11 cellular contexts compared by ENCODE assay signal in the genomic region with DNA sequence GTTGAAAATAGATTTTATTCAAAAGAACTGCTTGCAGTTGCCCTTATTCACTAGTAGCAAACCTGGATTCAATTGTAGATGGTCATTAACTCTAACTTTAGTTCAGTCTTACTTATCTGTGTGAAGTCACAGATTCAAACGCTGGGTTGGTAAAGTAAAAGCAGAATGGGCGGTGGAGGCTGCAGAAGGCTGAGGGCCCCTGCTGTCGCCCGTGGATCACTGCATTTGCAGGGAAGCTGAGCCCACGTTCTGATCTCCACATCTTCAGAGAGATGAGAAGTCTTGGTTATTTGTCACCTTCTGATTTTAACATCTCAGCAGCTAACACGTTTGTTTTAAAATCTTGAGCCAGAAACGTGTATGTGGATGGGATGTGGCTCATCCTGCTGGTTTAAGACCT.
DNase-seq lines count a peak whose midpoint lies in the region; ATAC-seq and TF ChIP-seq lines count a peak whose summit lies in the region.
"Had no signal": no experiment of that assay in that cellular context is flagged by ENCODE, and none has a peak within 500 bp of the region (broad histone marks: within the 10 kb centered on the region; RNA-seq: fewer than 3 reads in every experiment).

No MANE protein-coding gene starts in this region.

- ATAC-seq in GM23338 = peak; percentile 53; the same call in 2 of the 3 replicates
- no peak for ATAC-seq in GM19467 (IDR thresholded peaks at IDR 0.05; ENCODE audit: unreplicated experiment)

- H3K27ac Mint-ChIP-seq in GM23338 = peak overlapping the region; percentile 30; the same call in 1 of the 2 replicates

- no peak overlapping the region for H3K4me3 Mint-ChIP-seq in GM23338
- H3K4me3 Mint-ChIP-seq: neural crest cell had no signal

- no peak overlapping the region for H2BK5ac ChIP-seq in mesendoderm (ENCODE audit: low read length)

- H3K4me1 Mint-ChIP-seq in GM23338 = peaks cover 24% of the 10 kb centered on the region
- H3K4me1 Mint-ChIP-seq: neural crest cell had no signal

- TF ChIP-seq CTCF in AG04450 (IDR thresholded peaks at IDR 0.05; ENCODE audit: low read depth, low read length) (peak; percentile 20; the same call in 1 of the 2 replicates), GM23338 (conservative IDR thresholded peaks at IDR 0.05; ENCODE audit: low read depth in 2 of 2) (peak; percentile 32 to 33; a peak in 3 of 4 replicates), astrocyte of the cerebellum (IDR thresholded peaks at IDR 0.05; ENCODE audit: low read depth, low read length, missing control alignments) (peak; percentile 14), colonic mucosa (IDR thresholded peaks at IDR 0.05) (no peak)

- peaks cover 3% of the 10 kb centered on the region for H3K79me1 ChIP-seq in mesendoderm (ENCODE audit: low read length)

- WGBS in mesendoderm (ENCODE audit: extremely low coverage, insufficient coverage, low lambda C conversion rate) = no CpG with 5 or more reads among the region's 7 CpGs

- H3K4ac ChIP-seq in mesendoderm (ENCODE audit: low read depth, low read length) = no peak overlapping the region

- CTCF ChIA-PET in AG04450 (lab: Charles Lee) = interaction anchor here (0.7 kb wide), 1 partner anchor 141 kb away, joined by 3 read pairs; no protein-coding TSS in a partner anchor

- no peak overlapping the region for H2BK15ac ChIP-seq in mesendoderm (replicated peaks; ENCODE audit: low read depth)

- H3K4me2 ChIP-seq in GM23338 = no peak overlapping the region
- no peak overlapping the region for H3K4me2 ChIP-seq in mesendoderm (ENCODE audit: low read length)

- no peak overlapping the region for H2AK5ac ChIP-seq in mesendoderm (ENCODE audit: low read length)

- no peaks in the 10 kb centered on the region; the same call in 1 of the 2 replicates for H4K20me1 ChIP-seq in GM23338 (replicated peaks; ENCODE audit: insufficient read depth)

- no peak overlapping the region for H4K5ac ChIP-seq in mesendoderm (ENCODE audit: low read length)

- no peak overlapping the region for H3K18ac ChIP-seq in mesendoderm (ENCODE audit: low read length)

- POLR2A ChIA-PET in AG04450 (lab: Yijun Ruan, JAX) = no interaction called here

- H2BK120ac ChIP-seq in mesendoderm (ENCODE audit: low read depth, low read length) = no peak overlapping the region

- no peaks in the 10 kb centered on the region for H3K9me3 ChIP-seq in AG04450 (ENCODE audit: control insufficient read depth, insufficient read depth, low read length)
- no peaks in the 10 kb centered on the region for H3K9me3 ChIP-seq in colonic mucosa

- H3K27me3 ChIP-seq in AG04450 (ENCODE audit: control insufficient read depth, insufficient read depth, low read length) = no peaks in the 10 kb centered on the region
- H3K27me3 ChIP-seq in GM23338 (ENCODE audit: insufficient read depth) = no peaks in the 10 kb centered on the region
- no peaks in the 10 kb centered on the region for H3K27me3 ChIP-seq in mesendoderm (ENCODE audit: insufficient read depth, low read length, poor library complexity)
- no peaks in the 10 kb centered on the region for H3K27me3 ChIP-seq in colonic mucosa

- H3K27ac ChIP-seq in AG04450 (ENCODE audit: low read depth, low read length) (no peak overlapping the region), GM23338 (ENCODE audit: low read depth) (0 out of 2 replicates have a peak overlapping the region, but pooled peaks have one; percentile 82), mesendoderm (ENCODE audit: low read depth, low read length) (no peak overlapping the region), colonic mucosa (no peak overlapping the region)

- H3K79me2 ChIP-seq in GM23338 (replicated peaks; ENCODE audit: insufficient read depth) = peaks cover 13% of the 10 kb centered on the region; the same call in 1 of the 2 replicates
- no peaks in the 10 kb centered on the region for H3K79me2 ChIP-seq in mesendoderm (ENCODE audit: control insufficient read depth, insufficient read depth, low read length)

- in situ Hi-C loops in astrocyte of the cerebellum (cut with HindIII; ENCODE audit: low sequenced_read_pairs) = no loop called here

- H2AFZ ChIP-seq in GM23338 = no peak overlapping the region

- DNase-seq in AG04450 (ENCODE audit: low read depth, low spot score) = no peak
- DNase-seq in GM23338 (ENCODE audit: low spot score) = no peak
- DNase-seq in astrocyte of the cerebellum (ENCODE audit: low read depth) = no peak
- peak; percentile 72 for DNase-seq in inferior parietal cortex (ENCODE audit: extremely low spot score)
- DNase-seq in mesendoderm = no peak
- no peak for DNase-seq in NCI-H187 (lab: John Stamatoyannopoulos, UW)
- DNase-seq in colonic mucosa = no peak
- DNase-seq: activated effector memory CD4-positive, alpha-beta T cell treated with anti-CD3 and anti-CD28 coated beads, Interleukin-2, amount 50 U/mL, for 16 hours; NCI-H1436 had no signal

- H3K56ac ChIP-seq in mesendoderm (ENCODE audit: low read length) = no peak overlapping the region

- H3K36me3 ChIP-seq in GM23338 (ENCODE audit: insufficient read depth) = peaks cover 5% of the 10 kb centered on the region; the same call in 1 of the 2 replicates
- H3K36me3 ChIP-seq in mesendoderm (ENCODE audit: control insufficient read depth, insufficient read depth, low read length) = peaks cover 1% of the 10 kb centered on the region
- H3K36me3 ChIP-seq in colonic mucosa = no peaks in the 10 kb centered on the region

- H3K9ac ChIP-seq in mesendoderm (ENCODE audit: low read length) (no peak overlapping the region), colonic mucosa (ENCODE audit: low read depth in 2 of 2, low read length in 2 of 2) (no peak overlapping the region)

- H4K8ac ChIP-seq in mesendoderm (ENCODE audit: low read depth, low read length) = no peak overlapping the region

- intact Hi-C loops in colonic mucosa (cut with DNase I) = no loop called here

- peaks cover 7% of the 10 kb centered on the region; the same call in 1 of the 2 replicates for H3K4me1 ChIP-seq in GM23338 (ENCODE audit: insufficient read depth)
- H3K4me1 ChIP-seq in mesendoderm (ENCODE audit: control insufficient read depth, low read depth, low read length) = no peaks in the 10 kb centered on the region
- H3K4me1 ChIP-seq in colonic mucosa = no peaks in the 10 kb centered on the region

- no peaks in the 10 kb centered on the region for H3K9me2 ChIP-seq in GM23338 (ENCODE audit: insufficient read depth)

- H3K9me3 Mint-ChIP-seq in GM23338 = no peaks in the 10 kb centered on the region
- H3K9me3 Mint-ChIP-seq: neural crest cell had no signal

- no peak overlapping the region for H3K4me3 ChIP-seq in AG04450 (ENCODE audit: low read depth, low read length)
- no peak overlapping the region for H3K4me3 ChIP-seq in GM23338
- H3K4me3 ChIP-seq in astrocyte of the cerebellum (ENCODE audit: low read depth, low read length) = no peak overlapping the region
- H3K4me3 ChIP-seq in mesendoderm (ENCODE audit: low read length) = no peak overlapping the region
- H3K4me3 ChIP-seq in colonic mucosa = no peak overlapping the region

- H3K23ac ChIP-seq in mesendoderm (ENCODE audit: low read length) = no peak overlapping the region

- H3K27me3 Mint-ChIP-seq in GM23338 (ENCODE audit: insufficient read depth, low read depth, poor library complexity) = no peaks in the 10 kb centered on the region

- H3F3A ChIP-seq in GM23338 (replicated peaks; ENCODE audit: low read depth) = no peaks in the 10 kb centered on the region

- peaks cover 22% of the 10 kb centered on the region for H3K36me3 Mint-ChIP-seq in GM23338 (ENCODE audit: low read depth)

TF ChIP-seq in GM23338, 12 proteins besides CTCF, POLR2A, EP300 and RAD21 (continues in another document):
- no peak for TF ChIP-seq ZNF331 (CRISPR knock-in tag; IDR thresholded peaks at IDR 0.05; ENCODE audit: low read depth)
